Comparison of ENCODE assay signal across 11 cellular contexts in genomic region chr17:68351395-68351794, GRCh38.
A peak's percentile ranks its signal among the peaks of the same experiment; 100 is the strongest.
DNase-seq lines count a peak whose midpoint lies in the region; ATAC-seq and TF ChIP-seq lines count a peak whose summit lies in the region.
"Had no signal": no experiment of that assay in that cellular context is flagged by ENCODE, and none has a peak within 500 bp of the region (broad histone marks: within the 10 kb centered on the region; RNA-seq: fewer than 3 reads in every experiment).

No MANE protein-coding gene starts in this region.

- no peak for TF ChIP-seq POLR2A in testis (IDR thresholded peaks at IDR 0.05)
- TF ChIP-seq POLR2A in sigmoid colon (IDR thresholded peaks at IDR 0.05) = no peak

- H3K27me3 ChIP-seq in testis = no peaks in the 10 kb centered on the region
- H3K27me3 ChIP-seq in sigmoid colon = no peaks in the 10 kb centered on the region

- H3K4me1 ChIP-seq in testis (no peaks in the 10 kb centered on the region), sigmoid colon (no peaks in the 10 kb centered on the region)

- H3K9me3 ChIP-seq in testis (no peaks in the 10 kb centered on the region), sigmoid colon (no peaks in the 10 kb centered on the region)

- POLR2A ChIA-PET in activated naive CD8-positive, alpha-beta T cell treated with anti-CD3 and anti-CD28 coated beads, Interleukin-2, amount 10 ng/mL, durations not matched to agents 7 days and 5 days (lab: Charles Lee) = interaction anchor here (1.5 kb wide), 1 partner anchor 47 kb away, joined by 6 read pairs; no protein-coding TSS in a partner anchor
- POLR2A ChIA-PET in activated CD4-positive, alpha-beta memory T cell treated with anti-CD3 and anti-CD28 coated beads, Interleukin-2, amount 10 ng/mL, durations not matched to agents 7 days and 5 days (lab: Charles Lee) = interaction anchor here (0.7 to 8.1 kb wide), 4 partner anchors 37 to 103 kb away, joined by 4 to 158 read pairs (median 10); partner anchors contain the start of genes ARSG and SLC16A6

- no peak for TF ChIP-seq EP300 in sigmoid colon (IDR thresholded peaks at IDR 0.05)

- TF ChIP-seq CTCF in fibroblast of pulmonary artery (IDR thresholded peaks at IDR 0.05; ENCODE audit: low read length, missing control alignments) = peak; percentile 36
- TF ChIP-seq CTCF in testis (IDR thresholded peaks at IDR 0.05) = peak in 1 of 3 experiments; percentile 3
- no peak for TF ChIP-seq CTCF in sigmoid colon (IDR thresholded peaks at IDR 0.05)

- H3K36me3 Mint-ChIP-seq in activated naive CD8-positive, alpha-beta T cell treated with anti-CD3 and anti-CD28 coated beads, Interleukin-2, amount 10 ng/mL, durations not matched to agents 7 days and 5 days = peaks cover 14% of the 10 kb centered on the region
- H3K36me3 Mint-ChIP-seq in activated naive CD8-positive, alpha-beta T cell treated with anti-CD3 and anti-CD28 coated beads, Interleukin-2, amount 50 U/mL, for 24 hours (ENCODE audit: low read depth) = peaks cover 14% of the 10 kb centered on the region
- peaks cover 26% of the 10 kb centered on the region for H3K36me3 Mint-ChIP-seq in activated CD4-positive, alpha-beta memory T cell treated with anti-CD3 and anti-CD28 coated beads, Interleukin-2, amount 10 ng/mL, durations not matched to agents 7 days and 5 days (ENCODE audit: low read depth)

- no peak overlapping the region for H3K4me3 ChIP-seq in fibroblast of pulmonary artery (replicated peaks; ENCODE audit: low read depth, low read length)
- no peak overlapping the region for H3K4me3 ChIP-seq in testis
- H3K4me3 ChIP-seq in sigmoid colon = no peak overlapping the region

- CTCF ChIA-PET in activated CD4-positive, alpha-beta memory T cell treated with anti-CD3 and anti-CD28 coated beads, Interleukin-2, amount 10 ng/mL, durations not matched to agents 7 days and 5 days (lab: Charles Lee) = interaction anchor here (0.9 kb wide), 1 partner anchor 46 kb away, joined by 3 read pairs; no protein-coding TSS in a partner anchor

- H3K27me3 Mint-ChIP-seq in activated naive CD8-positive, alpha-beta T cell treated with anti-CD3 and anti-CD28 coated beads, Interleukin-2, amount 10 ng/mL, durations not matched to agents 7 days and 5 days = no peaks in the 10 kb centered on the region
- no peaks in the 10 kb centered on the region for H3K27me3 Mint-ChIP-seq in activated naive CD8-positive, alpha-beta T cell treated with anti-CD3 and anti-CD28 coated beads, Interleukin-2, amount 50 U/mL, for 24 hours
- H3K27me3 Mint-ChIP-seq in activated CD4-positive, alpha-beta memory T cell treated with anti-CD3 and anti-CD28 coated beads, Interleukin-2, amount 10 ng/mL, durations not matched to agents 7 days and 5 days = no peaks in the 10 kb centered on the region

- peak overlapping the region; percentile 67 for H3K27ac Mint-ChIP-seq in activated naive CD8-positive, alpha-beta T cell treated with anti-CD3 and anti-CD28 coated beads, Interleukin-2, amount 10 ng/mL, durations not matched to agents 7 days and 5 days
- no peak overlapping the region for H3K27ac Mint-ChIP-seq in activated naive CD8-positive, alpha-beta T cell treated with anti-CD3 and anti-CD28 coated beads, Interleukin-2, amount 50 U/mL, for 24 hours
- no peak overlapping the region for H3K27ac Mint-ChIP-seq in activated CD4-positive, alpha-beta memory T cell treated with anti-CD3 and anti-CD28 coated beads, Interleukin-2, amount 10 ng/mL, durations not matched to agents 7 days and 5 days
- H3K27ac Mint-ChIP-seq: activated naive CD4-positive, alpha-beta T cell treated with anti-CD3 and anti-CD28 coated beads, Interleukin-2, amount 50 U/mL, for 72 hours had no signal

- no peak overlapping the region for H3K4me3 Mint-ChIP-seq in activated naive CD8-positive, alpha-beta T cell treated with anti-CD3 and anti-CD28 coated beads, Interleukin-2, amount 10 ng/mL, durations not matched to agents 7 days and 5 days
- H3K4me3 Mint-ChIP-seq in activated naive CD8-positive, alpha-beta T cell treated with anti-CD3 and anti-CD28 coated beads, Interleukin-2, amount 50 U/mL, for 24 hours = no peak overlapping the region
- H3K4me3 Mint-ChIP-seq in activated CD4-positive, alpha-beta memory T cell treated with anti-CD3 and anti-CD28 coated beads, Interleukin-2, amount 10 ng/mL, durations not matched to agents 7 days and 5 days = no peak overlapping the region
- H3K4me3 Mint-ChIP-seq: neural crest cell had no signal

- no peaks in the 10 kb centered on the region for H3K9me3 Mint-ChIP-seq in activated naive CD8-positive, alpha-beta T cell treated with anti-CD3 and anti-CD28 coated beads, Interleukin-2, amount 10 ng/mL, durations not matched to agents 7 days and 5 days
- H3K9me3 Mint-ChIP-seq in activated naive CD8-positive, alpha-beta T cell treated with anti-CD3 and anti-CD28 coated beads, Interleukin-2, amount 50 U/mL, for 24 hours = no peaks in the 10 kb centered on the region
- no peaks in the 10 kb centered on the region for H3K9me3 Mint-ChIP-seq in activated CD4-positive, alpha-beta memory T cell treated with anti-CD3 and anti-CD28 coated beads, Interleukin-2, amount 10 ng/mL, durations not matched to agents 7 days and 5 days
- H3K9me3 Mint-ChIP-seq: neural crest cell had no signal

- 63 to 72% methylated on average over 7 of the region's 7 CpGs for WGBS in testis, 2 donors
- WGBS in sigmoid colon, 2 donors = 79% methylated on average over 7 of the region's 7 CpGs

- peaks cover 72% of the 10 kb centered on the region for H3K4me1 Mint-ChIP-seq in activated naive CD8-positive, alpha-beta T cell treated with anti-CD3 and anti-CD28 coated beads, Interleukin-2, amount 10 ng/mL, durations not matched to agents 7 days and 5 days
- H3K4me1 Mint-ChIP-seq in activated naive CD8-positive, alpha-beta T cell treated with anti-CD3 and anti-CD28 coated beads, Interleukin-2, amount 50 U/mL, for 24 hours = peaks cover 75% of the 10 kb centered on the region
- H3K4me1 Mint-ChIP-seq in activated CD4-positive, alpha-beta memory T cell treated with anti-CD3 and anti-CD28 coated beads, Interleukin-2, amount 10 ng/mL, durations not matched to agents 7 days and 5 days = peaks cover 93% of the 10 kb centered on the region

- no peak for ATAC-seq in activated naive CD8-positive, alpha-beta T cell treated with anti-CD3 and anti-CD28 coated beads, Interleukin-2, amount 10 ng/mL, durations not matched to agents 7 days and 5 days (ENCODE audit: low read depth)
- ATAC-seq in activated naive CD8-positive, alpha-beta T cell treated with anti-CD3 and anti-CD28 coated beads, Interleukin-2, amount 50 U/mL, for 24 hours = no peak
- ATAC-seq: activated naive CD4-positive, alpha-beta T cell treated with anti-CD3 and anti-CD28 coated beads, Interleukin-2, amount 50 U/mL, for 72 hours had no signal

- intact Hi-C loops in testis (cut with DNase I; ENCODE audit: low total_unique reads) (no loop called here), sigmoid colon (cut with DNase I) (loop anchor here (5.0 kb wide), 1 partner anchor 46 kb away; no protein-coding TSS in a partner anchor)

- H3K27ac ChIP-seq in testis (no peak overlapping the region), sigmoid colon (no peak overlapping the region)

- no peaks in the 10 kb centered on the region for H3K36me3 ChIP-seq in testis (ENCODE audit: low read depth, missing control alignments)
- no peaks in the 10 kb centered on the region for H3K36me3 ChIP-seq in sigmoid colon

- DNase-seq in activated naive CD8-positive, alpha-beta T cell treated with anti-CD3 and anti-CD28 coated beads, Interleukin-2, amount 10 ng/mL, durations not matched to agents 7 days and 5 days = no peak
- no peak for DNase-seq in activated naive CD8-positive, alpha-beta T cell treated with anti-CD3 and anti-CD28 coated beads, Interleukin-2, amount 50 U/mL, for 24 hours
- DNase-seq in SK-N-DZ (ENCODE audit: low spot score) (peak; percentile 45), fibroblast of pulmonary artery (ENCODE audit: low read depth) (peak; percentile 57), testis (peak; percentile 20), sigmoid colon (no peak)
- no peak for DNase-seq in activated CD4-positive, alpha-beta T cell treated with anti-CD3 and anti-CD28 coated beads for 1 hour
- DNase-seq in activated CD4-positive, alpha-beta memory T cell treated with anti-CD3 and anti-CD28 coated beads, Interleukin-2, amount 10 ng/mL, durations not matched to agents 7 days and 5 days = no peak
- DNase-seq: NCI-H2171 had no signal

Comparison
In these comparisons a context has a peak if more than half of its experiments do, and no peak if none do; other contexts are left out.
1. DNase-seq: peak in SK-N-DZ (single experiment), fibroblast of pulmonary artery (single experiment) and testis (single experiment); none in activated naive CD8-positive, alpha-beta T cell treated with anti-CD3 and anti-CD28 coated beads, Interleukin-2, amount 10 ng/mL, durations not matched to agents 7 days and 5 days (single experiment), activated naive CD8-positive, alpha-beta T cell treated with anti-CD3 and anti-CD28 coated beads, Interleukin-2, amount 50 U/mL, for 24 hours (single experiment), activated CD4-positive, alpha-beta T cell treated with anti-CD3 and anti-CD28 coated beads for 1 hour (single experiment), sigmoid colon (single experiment) and activated CD4-positive, alpha-beta memory T cell treated with anti-CD3 and anti-CD28 coated beads, Interleukin-2, amount 10 ng/mL, durations not matched to agents 7 days and 5 days (single experiment).